9 cellular contexts compared by ENCODE assay signal in genomic region chr17:6496636-6497441, GRCh38. TPM values are rescaled to one million over a fixed set of nuclear protein-coding genes. Genes with fewer than 3 reads are reported as not detected.
DNase-seq lines count a peak whose midpoint lies in the region; ATAC-seq, FAIRE-seq and TF ChIP-seq lines count a peak whose summit lies in the region.
"Had no signal": no experiment of that assay in that cellular context is flagged by ENCODE, and none has a peak within 500 bp of the region (broad histone marks: within the 10 kb centered on the region; RNA-seq: fewer than 3 reads in every experiment).

No MANE protein-coding gene starts in this region.

- peak overlapping the region; percentile 80 for H3K9ac ChIP-seq in BLaER1
- peak overlapping the region; percentile 66 for H3K9ac ChIP-seq in Karpas-422 (ENCODE audit: low read length)
- H3K9ac ChIP-seq in GM12878 (ENCODE audit: control insufficient read depth, insufficient read depth, low read length), result no peak overlapping the region

- TF ChIP-seq EP300 in GM12878 (IDR thresholded peaks at IDR 0.05; ENCODE audit: borderline replicate concordance in 1 of 2, control insufficient read depth in 1 of 2, low read depth in 2 of 2, low read length in 2 of 2), result no peak

- H3K4me2 ChIP-seq in BLaER1 (peak overlapping the region; percentile 94), Karpas-422 (ENCODE audit: low read depth, low read length, poor library complexity, severe bottlenecking) (peak overlapping the region; percentile 85), GM12878 (ENCODE audit: control insufficient read depth, insufficient read depth) (peak overlapping the region; percentile 22; the same call in 1 of the 2 replicates)

- no peaks in the 10 kb centered on the region for H3K36me3 ChIP-seq in BLaER1
- H3K36me3 ChIP-seq in Karpas-422 (ENCODE audit: insufficient read depth, low read length), result no peaks in the 10 kb centered on the region
- no peaks in the 10 kb centered on the region for H3K36me3 ChIP-seq in GM12878 (ENCODE audit: control insufficient read depth in 2 of 2, insufficient read depth in 2 of 2, low read length in 1 of 2)

- POLR2A ChIA-PET in GM12878 (lab: Charles Lee), result no interaction called here

- WGBS in GM12878 (ENCODE audit: insufficient coverage, insufficient replicate concordance, low lambda C conversion rate, missing lambda C conversion rate), result 1% methylated on average over 15 of the region's 15 CpGs

- SMC1A ChIA-PET in GM12878 (lab: Charles Lee; ENCODE audit: uncharacterized antibody, unreplicated experiment), result no interaction called here

- in situ Hi-C loops in GM12878 (cut with MboI), result no loop called here

- no peaks in the 10 kb centered on the region for H3K9me2 ChIP-seq in Karpas-422 (replicated peaks; ENCODE audit: insufficient read depth, low read length)

- peak overlapping the region; percentile 92 for H3K27ac ChIP-seq in BLaER1
- H3K27ac ChIP-seq in Karpas-422 (ENCODE audit: low read length), result peak overlapping the region; percentile 86
- H3K27ac ChIP-seq in GM12878 (ENCODE audit: control insufficient read depth, insufficient read depth), result no peak overlapping the region

- CTCF ChIA-PET in GM12878 (lab: Yijun Ruan, JAX), result interaction anchor here (1.0 kb wide), 1 partner anchor 24 kb away, joined by 4 read pairs; no protein-coding TSS in a partner anchor

- no TSS peak for BruUV-seq in GM12878 (replicated peaks; lab: Mats Ljungman, UMichigan)

- H3K27me3 ChIP-seq in BLaER1, result no peaks in the 10 kb centered on the region
- no peaks in the 10 kb centered on the region for H3K27me3 ChIP-seq in Karpas-422 (ENCODE audit: low read length)
- no peaks in the 10 kb centered on the region; a peak in 1 of 4 replicates for H3K27me3 ChIP-seq in GM12878 (replicated peaks in 1 of 2; ENCODE audit: control insufficient read depth in 2 of 2, insufficient read depth in 2 of 2, low read length in 1 of 2)

- H2AFZ ChIP-seq in Karpas-422 (ENCODE audit: low read length) (peak overlapping the region; percentile 74; the same call in 1 of the 2 replicates), GM12878 (ENCODE audit: control insufficient read depth, low read depth, low read length) (no peak overlapping the region)

- ATAC-seq in GM12878 (no peak), HG03196 (IDR thresholded peaks at IDR 0.05; ENCODE audit: unreplicated experiment) (no peak), GM19328 (IDR thresholded peaks at IDR 0.05; ENCODE audit: unreplicated experiment) (no peak), HG02610 (IDR thresholded peaks at IDR 0.05; ENCODE audit: unreplicated experiment) (no peak)

- TF ChIP-seq POLR2A in GM12878 (IDR thresholded peaks at IDR 0.05; ENCODE audit: low read depth, low read length), result no peak

- H3K4me1 ChIP-seq in BLaER1, result peaks cover 53% of the 10 kb centered on the region
- H3K4me1 ChIP-seq in Karpas-422 (ENCODE audit: low read length), result peaks cover 55% of the 10 kb centered on the region
- peaks cover 14% of the 10 kb centered on the region for H3K4me1 ChIP-seq in GM12878 (ENCODE audit: control insufficient read depth, insufficient read depth, low read length)

- H4K20me1 ChIP-seq in BLaER1 (no peaks in the 10 kb centered on the region), Karpas-422 (ENCODE audit: insufficient read depth, low read depth, low read length) (no peaks in the 10 kb centered on the region), GM12878 (ENCODE audit: control insufficient read depth, insufficient read depth) (no peaks in the 10 kb centered on the region)

- RAD21 ChIA-PET in GM12878 (lab: Charles Lee; ENCODE audit: unreplicated experiment), result no interaction called here

- H3K9me3 ChIP-seq in BLaER1 (no peaks in the 10 kb centered on the region), Karpas-422 (ENCODE audit: low read length) (no peaks in the 10 kb centered on the region), GM12878 (replicated peaks; ENCODE audit: control insufficient read depth, insufficient read depth, low read length) (no peaks in the 10 kb centered on the region)

- FAIRE-seq in GM12878 (lab: Jason Lieb, UNC), result no peak

- intact Hi-C loops in GM12878 (cut with micrococcal nuclease; ENCODE audit: unreplicated experiment), result no loop called here

- H3K4me3 ChIP-seq in BLaER1 (peak overlapping the region; percentile 53), Karpas-422 (ENCODE audit: low read length) (peak overlapping the region; percentile 62), GM12878 (no peak overlapping the region)

- no peak for TF ChIP-seq CTCF in GM12878 (IDR thresholded peaks at IDR 0.05 in 2 of 3, conservative IDR thresholded peaks at IDR 0.05 in 1 of 3; ENCODE audit: control insufficient read depth in 2 of 3, extremely low read depth in 1 of 3, insufficient read depth in 1 of 3, low read depth in 3 of 3, low read length in 3 of 3)

- DNase-seq in Karpas-422 (peak; percentile 81), GM12878 (ENCODE audit: low read depth, low spot score) (no peak), myocyte (ENCODE audit: low read depth) (peak; percentile 76), HK-2 (ENCODE audit: unreplicated experiment) (no peak)

- H3K79me2 ChIP-seq in Karpas-422 (ENCODE audit: low read length) (no peaks in the 10 kb centered on the region), GM12878 (ENCODE audit: control insufficient read depth, insufficient read depth, low read length) (no peaks in the 10 kb centered on the region)

- no peak for TF ChIP-seq RAD21 in GM12878 (IDR thresholded peaks at IDR 0.05; ENCODE audit: insufficient read depth, low read depth, low read length)

TF ChIP-seq in GM12878, 131 proteins besides CTCF, POLR2A, EP300 and RAD21:
- no peak for TF ChIP-seq MEF2B (IDR thresholded peaks at IDR 0.05; ENCODE audit: partially characterized antibody, poor library complexity, severe bottlenecking)
- no peak for TF ChIP-seq EGR1 (IDR thresholded peaks at IDR 0.05; ENCODE audit: borderline replicate concordance in 1 of 2, low read depth in 2 of 2, low read length in 2 of 2)
- no peak for TF ChIP-seq ZNF384 (IDR thresholded peaks at IDR 0.05; ENCODE audit: borderline replicate concordance, low read depth, low read length)
- TF ChIP-seq SREBF2 (IDR thresholded peaks at IDR 0.05; ENCODE audit: low read length), result no peak
- TF ChIP-seq E2F4 (IDR thresholded peaks at IDR 0.05; ENCODE audit: low read depth, low read length), result no peak
- TF ChIP-seq BHLHE40 (IDR thresholded peaks at IDR 0.05; ENCODE audit: borderline replicate concordance in 1 of 2, low read depth in 2 of 2, low read length in 1 of 2), result no peak
- TF ChIP-seq PML (IDR thresholded peaks at IDR 0.05; ENCODE audit: low read length), result no peak
- TF ChIP-seq JUNB (IDR thresholded peaks at IDR 0.05), result no peak

RNA-seq across cellular contexts. Expression of gene PIMREG, which starts 52.6 kb away (rescaled TPM):
- total RNA-seq in Karpas-422 (2014; rRNA removed; shearing (Covaris generic); ENCODE audit: low replicate concordance), result not detected in 2 replicates
- total RNA-seq in GM12878 (2013; cell fraction: nucleolus; rRNA removed), result 5.5 and 5.7 TPM in 2 replicates
- total RNA-seq in GM12878 (2014; rRNA removed), result 31.9 and 33.8 TPM in 2 replicates
- total RNA-seq in GM12878 (2014; rRNA removed; fragmentation: Illumina TruSeq; extraction: Trizol), result 17.6 and 17.9 TPM in 2 replicates
- 30.0 and 31.2 TPM in 2 replicates for total RNA-seq in GM12878 (2021)
- 4.7 TPM for polyA plus RNA-seq in GM12878 (2011; ENCODE audit: low read depth)
- 2.9 and 3.6 TPM in 2 replicates for polyA plus RNA-seq in GM12878 (2011; rRNA removed)
- polyA plus RNA-seq in GM12878 (2011; cell fraction: cytosol; rRNA removed), result 3.9 and 6.6 TPM in 2 replicates
- 6.9 and 8.3 TPM in 2 replicates for polyA plus RNA-seq in GM12878 (2011; cell fraction: nucleus; rRNA removed)
- polyA plus RNA-seq in GM12878 (2012), result 8.4 and 10.6 TPM in 2 replicates
- polyA plus RNA-seq in GM12878 (2014; fragmentation: Illumina TruSeq; extraction: Trizol), result 16.5 and 19.2 TPM in 2 replicates
- 10 to 100 TPM in 1 of 2 experiments, 1 to 10 TPM in 1; 2.8 to 12.1 TPM for polyA plus RNA-seq in GM12878 (2014; fragmentation: Nextera tagmentation; extraction: Ambion mirVana)
- polyA plus RNA-seq in GM12878 (2014; rRNA removed), result 35.8 and 41.1 TPM in 2 replicates
- polyA plus RNA-seq in GM12878 (2016; fragmentation: Nextera tagmentation; extraction: Ambion mirVana), result 10 to 100 TPM; 31.4 to 33.3 TPM
- polyA minus RNA-seq in GM12878 (2011; rRNA and poly(A)+ RNA removed), result 0.88 and 2.7 TPM in 2 replicates
- polyA minus RNA-seq in GM12878 (2011; cell fraction: cytosol; rRNA and poly(A)+ RNA removed), result 1.8 and 1.9 TPM in 2 replicates
- polyA minus RNA-seq in GM12878 (2011; cell fraction: nucleus; rRNA and poly(A)+ RNA removed), result 1.6 and 2.5 TPM in 2 replicates
- total RNA-seq in myocyte, result 1.0 and 5.3 TPM in 2 replicates
- polyA plus RNA-seq in myocyte (2012), result 0.32 TPM
- total RNA-seq: CD4-positive, alpha-beta T cell had no signal

RNA-seq across cellular contexts. Expression of gene PITPNM3, which starts 59.5 kb away (rescaled TPM):
- 0.04 and 0.43 TPM in 2 replicates for total RNA-seq in Karpas-422 (2014; rRNA removed; shearing (Covaris generic); ENCODE audit: low replicate concordance)
- 2.3 and 2.4 TPM in 2 replicates for total RNA-seq in GM12878 (2013; cell fraction: nucleolus; rRNA removed)
- total RNA-seq in GM12878 (2014; rRNA removed), result 0.16 and 0.17 TPM in 2 replicates
- total RNA-seq in GM12878 (2014; rRNA removed; fragmentation: Illumina TruSeq; extraction: Trizol), result 0.14 and 0.22 TPM in 2 replicates
- total RNA-seq in GM12878 (2021), result 0.21 and 0.49 TPM in 2 replicates
- polyA plus RNA-seq in GM12878 (2011; ENCODE audit: low read depth), result 0.12 TPM
- polyA plus RNA-seq in GM12878 (2011; rRNA removed), result 0.16 and 0.27 TPM in 2 replicates
- polyA plus RNA-seq in GM12878 (2011; cell fraction: cytosol; rRNA removed), result 0.18 and 0.22 TPM in 2 replicates
- polyA plus RNA-seq in GM12878 (2011; cell fraction: nucleus; rRNA removed), result 1.1 TPM in 2 replicates
- polyA plus RNA-seq in GM12878 (2012), result 0.34 and 0.38 TPM in 2 replicates
- polyA plus RNA-seq in GM12878 (2014; fragmentation: Illumina TruSeq; extraction: Trizol), result 0.08 and 0.15 TPM in 2 replicates
- polyA plus RNA-seq in GM12878 (2014; fragmentation: Nextera tagmentation; extraction: Ambion mirVana), result under 1 TPM in 1 of 2 experiments, not detected in 1; 0.02 TPM
- 0.19 and 0.47 TPM in 2 replicates for polyA plus RNA-seq in GM12878 (2014; rRNA removed)
- under 1 TPM; 0.19 to 0.33 TPM for polyA plus RNA-seq in GM12878 (2016; fragmentation: Nextera tagmentation; extraction: Ambion mirVana)
- 0.22 and 0.31 TPM in 2 replicates for polyA minus RNA-seq in GM12878 (2011; rRNA and poly(A)+ RNA removed)
- 0.21 and 1.2 TPM in 2 replicates for polyA minus RNA-seq in GM12878 (2011; cell fraction: cytosol; rRNA and poly(A)+ RNA removed)
- polyA minus RNA-seq in GM12878 (2011; cell fraction: nucleus; rRNA and poly(A)+ RNA removed), result 0.36 and 0.38 TPM in 2 replicates
- total RNA-seq in myocyte, result 0.72 and 0.78 TPM in 2 replicates
- polyA plus RNA-seq in myocyte (2012), result 3.2 TPM

Comparison
In these comparisons a context has a peak if more than half of its experiments do, and no peak if none do; other contexts are left out.
1. H3K4me2 ChIP-seq: peak in every context shown above with its lines; median percentile 94 in BLaER1; 85 in Karpas-422; 22 in GM12878.
2. DNase-seq: peak in Karpas-422 (single experiment) and myocyte (single experiment); none in GM12878 (single experiment) and HK-2 (single experiment).